Comparison of ENCODE assay signal across 40 cellular contexts in genomic region chr16:22181426-22181825, GRCh38. TPM values are rescaled to one million over a fixed set of nuclear protein-coding genes. Genes with fewer than 3 reads are reported as not detected.
"Had no signal": no experiment of that assay in that cellular context is flagged by ENCODE, and none has a peak within 500 bp of the region (broad histone marks: within the 10 kb centered on the region; RNA-seq: fewer than 3 reads in every experiment).

No MANE protein-coding gene starts in this region.

- H3K27ac ChIP-seq: adrenal gland, ascending aorta, body of pancreas, brain microvascular endothelial cell, breast epithelium, cardiac muscle cell had no signal

- FAIRE-seq: astrocyte had no signal

- H3K27me3 Mint-ChIP-seq: activated naive CD4-positive, alpha-beta T cell treated with anti-CD3 and anti-CD28 coated beads, Interleukin-2, amount 50 U/mL, for 24 hours; activated naive CD8-positive, alpha-beta T cell; activated naive CD8-positive, alpha-beta T cell treated with anti-CD3 and anti-CD28 coated beads for 36 hours; activated naive CD8-positive, alpha-beta T cell treated with anti-CD3 and anti-CD28 coated beads, Interleukin-2, amount 10 ng/mL, durations not matched to agents 7 days and 5 days; activated naive CD8-positive, alpha-beta T cell treated with anti-CD3 and anti-CD28 coated beads, Interleukin-2, amount 50 U/mL, for 24 hours; activated T-cell treated with anti-CD3 and anti-CD28 coated beads, Interleukin-2, amount 50 U/mL, for 24 hours; activated T-helper 17 cell treated with anti-CD3 and anti-CD28 coated beads, Interleukin-2, amount 50 U/mL, for 72 hours; central memory CD8-positive, alpha-beta T cell had no signal

- H3K4me1 Mint-ChIP-seq: activated naive CD4-positive, alpha-beta T cell treated with anti-CD3 and anti-CD28 coated beads, Interleukin-2, amount 10 ng/mL, durations not matched to agents 7 days and 5 days; activated naive CD4-positive, alpha-beta T cell treated with anti-CD3 and anti-CD28 coated beads, Interleukin-2, amount 50 U/mL, for 24 hours; activated naive CD8-positive, alpha-beta T cell treated with anti-CD3 and anti-CD28 coated beads for 36 hours; activated naive CD8-positive, alpha-beta T cell treated with anti-CD3 and anti-CD28 coated beads, Interleukin-2, amount 10 ng/mL, durations not matched to agents 7 days and 5 days; activated naive CD8-positive, alpha-beta T cell treated with anti-CD3 and anti-CD28 coated beads, Interleukin-2, amount 50 U/mL, for 24 hours; activated T-helper 17 cell treated with anti-CD3 and anti-CD28 coated beads, Interleukin-2, amount 50 U/mL, for 72 hours; brain; central memory CD8-positive, alpha-beta T cell had no signal

- DNase-seq: activated effector memory CD4-positive, alpha-beta T cell treated with anti-CD3 and anti-CD28 coated beads, Interleukin-2, amount 50 U/mL, for 16 hours; activated effector memory CD4-positive, alpha-beta T cell treated with Interleukin-2 at 50 U/mL for 16 hours; activated gamma-delta T cell; activated gamma-delta T cell treated with Interleukin-2 at 50 U/mL for 16 hours; activated naive CD4-positive, alpha-beta T cell; activated naive CD4-positive, alpha-beta T cell treated with anti-CD3 and anti-CD28 coated beads for 36 hours; activated naive CD4-positive, alpha-beta T cell treated with anti-CD3 and anti-CD28 coated beads, Interleukin-2, amount 10 ng/mL, durations not matched to agents 7 days and 5 days; activated naive CD4-positive, alpha-beta T cell treated with anti-CD3 and anti-CD28 coated beads, Interleukin-2, amount 50 U/mL, for 16 hours; activated naive CD4-positive, alpha-beta T cell treated with Interleukin-2 at 50 U/mL for 16 hours; activated naive CD8-positive, alpha-beta T cell treated with anti-CD3 and anti-CD28 coated beads for 36 hours; activated naive CD8-positive, alpha-beta T cell treated with anti-CD3 and anti-CD28 coated beads, Interleukin-2, amount 10 ng/mL, durations not matched to agents 7 days and 5 days; activated naive CD8-positive, alpha-beta T cell treated with anti-CD3 and anti-CD28 coated beads, Interleukin-2, amount 50 U/mL, for 24 hours; activated T-cell treated with anti-CD3 and anti-CD28 coated beads, Interleukin-2, amount 50 U/mL, for 1 hour; activated T-cell treated with anti-CD3 and anti-CD28 coated beads, Interleukin-2, amount 50 U/mL, for 24 hours; activated T-cell treated with anti-CD3 and anti-CD28 coated beads, Interleukin-2, amount 50 U/mL, for 4 hours; activated T-cell treated with anti-CD3 and anti-CD28 coated beads, Interleukin-2, amount 50 U/mL, for 48 hours; activated T-cell treated with anti-CD3 and anti-CD28 coated beads, Interleukin-2, amount 50 U/mL, for 72 hours; adrenal gland; amniotic stem cell; amygdala; anterior cingulate cortex; aorta; body of pancreas; brain microvascular endothelial cell; caudate nucleus; central memory CD4-positive, alpha-beta T cell; cerebellar nuclear complex had no signal

- H3K4me3 ChIP-seq: adrenal gland, ascending aorta, body of pancreas, breast epithelium, cardiac muscle cell had no signal

- H3K36me3 Mint-ChIP-seq: activated naive CD4-positive, alpha-beta T cell treated with anti-CD3 and anti-CD28 coated beads, Interleukin-2, amount 10 ng/mL, durations not matched to agents 7 days and 5 days; activated naive CD4-positive, alpha-beta T cell treated with anti-CD3 and anti-CD28 coated beads, Interleukin-2, amount 50 U/mL, for 24 hours; activated naive CD4-positive, alpha-beta T cell treated with anti-CD3 and anti-CD28 coated beads, Interleukin-2, amount 50 U/mL, for 72 hours; activated naive CD8-positive, alpha-beta T cell treated with anti-CD3 and anti-CD28 coated beads for 36 hours; activated naive CD8-positive, alpha-beta T cell treated with anti-CD3 and anti-CD28 coated beads, Interleukin-2, amount 10 ng/mL, durations not matched to agents 7 days and 5 days; brain had no signal

- H3K9me3 Mint-ChIP-seq: activated naive CD4-positive, alpha-beta T cell treated with anti-CD3 and anti-CD28 coated beads for 36 hours; activated naive CD4-positive, alpha-beta T cell treated with anti-CD3 and anti-CD28 coated beads, Interleukin-2, amount 10 ng/mL, durations not matched to agents 7 days and 5 days; activated naive CD4-positive, alpha-beta T cell treated with anti-CD3 and anti-CD28 coated beads, Interleukin-2, amount 50 U/mL, for 24 hours; activated naive CD4-positive, alpha-beta T cell treated with anti-CD3 and anti-CD28 coated beads, Interleukin-2, amount 50 U/mL, for 72 hours; activated naive CD8-positive, alpha-beta T cell treated with anti-CD3 and anti-CD28 coated beads for 36 hours; activated naive CD8-positive, alpha-beta T cell treated with anti-CD3 and anti-CD28 coated beads, Interleukin-2, amount 10 ng/mL, durations not matched to agents 7 days and 5 days; activated naive CD8-positive, alpha-beta T cell treated with anti-CD3 and anti-CD28 coated beads, Interleukin-2, amount 50 U/mL, for 24 hours; activated T-cell treated with anti-CD3 and anti-CD28 coated beads, Interleukin-2, amount 50 U/mL, for 24 hours; activated T-cell treated with anti-CD3 and anti-CD28 coated beads, Interleukin-2, amount 50 U/mL, for 4 hours; activated T-cell treated with anti-CD3 and anti-CD28 coated beads, Interleukin-2, amount 50 U/mL, for 72 hours; activated T-helper 1 cell treated with anti-CD3 and anti-CD28 coated beads, Interleukin-12 subunit alpha, Interleukin-12 subunit beta, Interleukin-2, Interleukin-4 antibody, amounts not matched to agents 30 ng/mL and 10 ng/mL and 1 ng/mL, durations not matched to agents 14 hours and 24 hours and 36 hours; activated T-helper 17 cell treated with anti-CD3 and anti-CD28 coated beads, Interleukin-2, amount 50 U/mL, for 72 hours; activated T-helper 2 cell treated with anti-CD3 and anti-CD28 coated beads, Interferon-gamma antibody, Interleukin-2, Interleukin-4, amounts not matched to agents 10 μg/mL and 5 μg/mL and 100 μg/mL, durations not matched to agents 14 hours and 24 hours and 36 hours; brain; central memory CD8-positive, alpha-beta T cell had no signal

- H3K4me1 ChIP-seq: adrenal gland, ascending aorta, body of pancreas, breast epithelium had no signal

- H3K36me3 ChIP-seq: adrenal gland, ascending aorta, brain microvascular endothelial cell, breast epithelium, cardiac muscle cell had no signal

- H3K9me3 ChIP-seq: adrenal gland, ascending aorta, body of pancreas, breast epithelium had no signal

- H3K27me3 ChIP-seq: adrenal gland, ascending aorta, body of pancreas, breast epithelium, cardiac muscle cell had no signal

- H3K27ac Mint-ChIP-seq: activated naive CD4-positive, alpha-beta T cell treated with anti-CD3 and anti-CD28 coated beads for 36 hours; activated naive CD4-positive, alpha-beta T cell treated with anti-CD3 and anti-CD28 coated beads, Interleukin-2, amount 10 ng/mL, durations not matched to agents 7 days and 5 days; activated naive CD8-positive, alpha-beta T cell; activated naive CD8-positive, alpha-beta T cell treated with anti-CD3 and anti-CD28 coated beads for 36 hours; activated naive CD8-positive, alpha-beta T cell treated with anti-CD3 and anti-CD28 coated beads, Interleukin-2, amount 10 ng/mL, durations not matched to agents 7 days and 5 days; activated naive CD8-positive, alpha-beta T cell treated with anti-CD3 and anti-CD28 coated beads, Interleukin-2, amount 50 U/mL, for 24 hours; activated T-cell treated with anti-CD3 and anti-CD28 coated beads, Interleukin-2, amount 50 U/mL, for 24 hours; activated T-cell treated with anti-CD3 and anti-CD28 coated beads, Interleukin-2, amount 50 U/mL, for 72 hours; activated T-helper 1 cell treated with anti-CD3 and anti-CD28 coated beads, Interleukin-12 subunit alpha, Interleukin-12 subunit beta, Interleukin-2, Interleukin-4 antibody, amounts not matched to agents 30 ng/mL and 10 ng/mL and 1 ng/mL, durations not matched to agents 14 hours and 24 hours and 36 hours; activated T-helper 2 cell treated with anti-CD3 and anti-CD28 coated beads, Interferon-gamma antibody, Interleukin-2, Interleukin-4, amounts not matched to agents 10 μg/mL and 5 μg/mL and 100 μg/mL, durations not matched to agents 14 hours and 24 hours and 36 hours; brain had no signal

- H3K4me3 Mint-ChIP-seq: activated naive CD4-positive, alpha-beta T cell treated with anti-CD3 and anti-CD28 coated beads for 36 hours; activated naive CD4-positive, alpha-beta T cell treated with anti-CD3 and anti-CD28 coated beads, Interleukin-2, amount 10 ng/mL, durations not matched to agents 7 days and 5 days; activated naive CD4-positive, alpha-beta T cell treated with anti-CD3 and anti-CD28 coated beads, Interleukin-2, amount 50 U/mL, for 24 hours; activated naive CD8-positive, alpha-beta T cell; activated naive CD8-positive, alpha-beta T cell treated with anti-CD3 and anti-CD28 coated beads for 36 hours; activated naive CD8-positive, alpha-beta T cell treated with anti-CD3 and anti-CD28 coated beads, Interleukin-2, amount 10 ng/mL, durations not matched to agents 7 days and 5 days; activated naive CD8-positive, alpha-beta T cell treated with anti-CD3 and anti-CD28 coated beads, Interleukin-2, amount 50 U/mL, for 24 hours; activated T-cell treated with anti-CD3 and anti-CD28 coated beads, Interleukin-2, amount 50 U/mL, for 24 hours; activated T-cell treated with anti-CD3 and anti-CD28 coated beads, Interleukin-2, amount 50 U/mL, for 4 hours; activated T-cell treated with anti-CD3 and anti-CD28 coated beads, Interleukin-2, amount 50 U/mL, for 72 hours; activated T-helper 1 cell treated with anti-CD3 and anti-CD28 coated beads, Interleukin-12 subunit alpha, Interleukin-12 subunit beta, Interleukin-2, Interleukin-4 antibody, amounts not matched to agents 30 ng/mL and 10 ng/mL and 1 ng/mL, durations not matched to agents 14 hours and 24 hours and 36 hours; activated T-helper 17 cell treated with anti-CD3 and anti-CD28 coated beads, Interleukin-2, amount 50 U/mL, for 72 hours; brain; central memory CD8-positive, alpha-beta T cell had no signal

RNA-seq across cellular contexts. Expression of gene SDR42E2, which starts 19.1 kb away (rescaled TPM):
- polyA plus RNA-seq: adipose tissue, cardiac muscle cell had no signal
